1 cellular context compared by ENCODE assay signal in the genomic region with DNA sequence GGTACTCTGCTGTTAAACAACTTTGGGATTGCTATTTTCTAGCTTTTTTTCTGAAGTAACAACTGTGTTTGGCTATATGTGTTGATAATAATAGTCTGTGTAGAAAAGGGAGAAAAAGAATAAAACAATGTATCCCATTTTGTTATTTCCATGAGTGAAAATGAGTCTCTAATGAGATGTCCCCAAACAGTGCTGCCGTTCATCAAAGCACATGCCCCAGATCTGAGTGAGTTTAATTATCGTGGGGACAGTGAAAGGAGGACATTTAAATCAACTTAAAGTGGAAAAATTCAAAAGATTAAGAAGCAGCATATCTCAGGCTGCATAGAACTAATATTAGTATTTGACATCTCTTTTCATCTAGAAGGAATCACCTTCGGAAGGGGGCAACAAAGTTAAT.
TF ChIP-seq lines count a peak whose summit lies in the region.

No MANE protein-coding gene starts in this region.

TF ChIP-seq in SK-N-SH treated with all-trans-retinoic acid at 6 μM for 48 hours, 23 proteins besides CTCF, POLR2A, EP300 and RAD21 (continued from another document):
- TF ChIP-seq, protein P1, sequence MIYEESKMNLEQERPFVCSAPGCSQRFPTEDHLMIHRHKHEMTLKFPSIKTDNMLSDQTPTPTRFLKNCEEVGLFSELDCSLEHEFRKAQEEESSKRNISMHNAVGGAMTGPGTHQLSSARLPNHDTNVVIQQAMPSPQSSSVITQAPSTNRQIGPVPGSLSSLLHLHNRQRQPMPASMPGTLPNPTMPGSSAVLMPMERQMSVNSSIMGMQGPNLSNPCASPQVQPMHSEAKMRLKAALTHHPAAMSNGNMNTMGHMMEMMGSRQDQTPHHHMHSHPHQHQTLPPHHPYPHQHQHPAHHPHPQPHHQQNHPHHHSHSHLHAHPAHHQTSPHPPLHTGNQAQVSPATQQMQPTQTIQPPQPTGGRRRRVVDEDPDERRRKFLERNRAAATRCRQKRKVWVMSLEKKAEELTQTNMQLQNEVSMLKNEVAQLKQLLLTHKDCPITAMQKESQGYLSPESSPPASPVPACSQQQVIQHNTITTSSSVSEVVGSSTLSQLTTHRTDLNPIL (CRISPR knock-in tag; IDR thresholded peaks at IDR 0.05; ENCODE audit: low read depth): no peak
- no peak for TF ChIP-seq GLIS3 (CRISPR knock-in tag; IDR thresholded peaks at IDR 0.05)
- TF ChIP-seq ZFP3 (CRISPR knock-in tag; IDR thresholded peaks at IDR 0.05): no peak
- no peak for TF ChIP-seq ZC3H10 (CRISPR knock-in tag; IDR thresholded peaks at IDR 0.05)
- TF ChIP-seq OSR1 (CRISPR knock-in tag; IDR thresholded peaks at IDR 0.05): no peak
- no peak for TF ChIP-seq RARB (CRISPR knock-in tag; IDR thresholded peaks at IDR 0.05)
